22 cellular contexts compared by ENCODE assay signal in genomic region chrX:6707497-6707896, GRCh38.
"Had no signal": no experiment of that assay in that cellular context is flagged by ENCODE, and none has a peak within 500 bp of the region (broad histone marks: within the 10 kb centered on the region; RNA-seq: fewer than 3 reads in every experiment).

No MANE protein-coding gene starts in this region.

- H3K27me3 Mint-ChIP-seq: natural killer cell treated with Interleukin-12 subunit alpha and Interleukin-12 subunit beta and Interleukin-15 and Interleukin-18, amount 100 ng/mL, for 72 hours; type B pancreatic cell had no signal

- H3K36me3 Mint-ChIP-seq: mesothelial cell of epicardium; natural killer cell treated with Interleukin-12 subunit alpha and Interleukin-12 subunit beta and Interleukin-15 and Interleukin-18, amount 100 ng/mL, for 72 hours; neural progenitor cell; type B pancreatic cell had no signal

- H3K27ac ChIP-seq: coronary artery, foreskin keratinocyte, heart left ventricle, neural progenitor cell, parathyroid adenoma, prostate gland, right lobe of liver, spleen had no signal

- H3K9me3 Mint-ChIP-seq: natural killer cell treated with Interleukin-12 subunit alpha and Interleukin-12 subunit beta and Interleukin-15 and Interleukin-18, amount 100 ng/mL, for 72 hours had no signal

- H3K27me3 ChIP-seq: foreskin keratinocyte, heart left ventricle, neural progenitor cell, right lobe of liver, spleen had no signal

- H3K9me3 ChIP-seq: heart left ventricle, prostate gland, right lobe of liver, spleen had no signal

- H3K9ac ChIP-seq: neural progenitor cell, parathyroid adenoma had no signal

- H3K4me1 ChIP-seq: heart left ventricle, neural progenitor cell, parathyroid adenoma, prostate gland, right lobe of liver, spleen had no signal

- H2AFZ ChIP-seq: neural progenitor cell, parathyroid adenoma had no signal

- H3K27ac Mint-ChIP-seq: endodermal cell; mesothelial cell of epicardium; natural killer cell treated with Interleukin-12 subunit alpha and Interleukin-12 subunit beta and Interleukin-15 and Interleukin-18, amount 100 ng/mL, for 72 hours; neural progenitor cell; type B pancreatic cell had no signal

- H3K4me3 ChIP-seq: coronary artery, heart left ventricle, neural progenitor cell, prostate gland, right lobe of liver, spleen had no signal

- H3K36me3 ChIP-seq: heart left ventricle, neural progenitor cell, prostate gland, right lobe of liver, spleen had no signal

- ATAC-seq: heart left ventricle; left lobe of liver; natural killer cell treated with Interleukin-12 subunit alpha and Interleukin-12 subunit beta and Interleukin-15 and Interleukin-18, amount 100 ng/mL, for 72 hours; right lobe of liver had no signal

- DNase-seq: effector CD4-positive, alpha-beta T cell; endodermal cell; erythroblast; foreskin keratinocyte; heart left ventricle; hippocampal formation; occipital lobe; retina; right lobe of liver; spleen; stimulated activated CD4-positive, alpha-beta T cell treated with anti-CD3 and anti-CD28 coated beads, Interleukin-15, amount 100 ng/mL, for 24 hours; stimulated activated CD4-positive, alpha-beta T cell treated with anti-CD3 and anti-CD28 coated beads, Interleukin-2, amount 100 ng/mL, for 24 hours; stimulated activated CD4-positive, alpha-beta T cell treated with anti-CD3 and anti-CD28 coated beads, Interleukin-4, amount 100 ng/mL, for 4 hours; stimulated activated naive CD4-positive, alpha-beta T cell had no signal

- H3K79me2 ChIP-seq: parathyroid adenoma had no signal

- H3K4me2 ChIP-seq: neural progenitor cell had no signal

- H3K4me3 Mint-ChIP-seq: endodermal cell; mesothelial cell of epicardium; natural killer cell treated with Interleukin-12 subunit alpha and Interleukin-12 subunit beta and Interleukin-15 and Interleukin-18, amount 100 ng/mL, for 72 hours; neural progenitor cell; type B pancreatic cell had no signal
